ENCODE assay signal across 25 cellular contexts in genomic region chr7:16404631-16405030, GRCh38.
"Had no signal": no experiment of that assay in that cellular context is flagged by ENCODE, and none has a peak within 500 bp of the region (broad histone marks: within the 10 kb centered on the region; RNA-seq: fewer than 3 reads in every experiment).

No MANE protein-coding gene starts in this region.

- H3K27ac Mint-ChIP-seq: activated CD4-positive, alpha-beta T cell treated with anti-CD3 and anti-CD28 coated beads, Interleukin-2, amount 10 ng/mL, durations not matched to agents 24 days and 14 days; activated CD8-positive, alpha-beta memory T cell treated with anti-CD3 and anti-CD28 coated beads, Interleukin-2, amount 10 ng/mL, durations not matched to agents 7 days and 5 days; activated CD8-positive, alpha-beta T cell treated with anti-CD3 and anti-CD28 coated beads for 36 hours; activated naive CD4-positive, alpha-beta T cell treated with anti-CD3 and anti-CD28 coated beads, Interleukin-2, amount 10 ng/mL, durations not matched to agents 7 days and 5 days had no signal

- H3K4me3 ChIP-seq: coronary artery, gastroesophageal sphincter, mucosa of descending colon, right lobe of liver, skin epidermis, stomach, vagina had no signal

- H3K9me3 ChIP-seq: right lobe of liver had no signal

- H3K4me1 Mint-ChIP-seq: activated CD4-positive, alpha-beta T cell treated with anti-CD3 and anti-CD28 coated beads, Interleukin-2, amount 10 ng/mL, durations not matched to agents 24 days and 14 days; activated CD8-positive, alpha-beta memory T cell treated with anti-CD3 and anti-CD28 coated beads, Interleukin-2, amount 10 ng/mL, durations not matched to agents 7 days and 5 days; activated naive CD4-positive, alpha-beta T cell treated with anti-CD3 and anti-CD28 coated beads, Interleukin-2, amount 10 ng/mL, durations not matched to agents 7 days and 5 days; neural crest cell had no signal

- H3K4me3 Mint-ChIP-seq: activated CD4-positive, alpha-beta T cell treated with anti-CD3 and anti-CD28 coated beads, Interleukin-2, amount 10 ng/mL, durations not matched to agents 24 days and 14 days; activated CD8-positive, alpha-beta memory T cell treated with anti-CD3 and anti-CD28 coated beads, Interleukin-2, amount 10 ng/mL, durations not matched to agents 7 days and 5 days; activated CD8-positive, alpha-beta T cell treated with anti-CD3 and anti-CD28 coated beads for 36 hours; activated naive CD4-positive, alpha-beta T cell treated with anti-CD3 and anti-CD28 coated beads, Interleukin-2, amount 10 ng/mL, durations not matched to agents 7 days and 5 days; neural crest cell had no signal

- H3K36me3 Mint-ChIP-seq: activated naive CD4-positive, alpha-beta T cell treated with anti-CD3 and anti-CD28 coated beads, Interleukin-2, amount 10 ng/mL, durations not matched to agents 7 days and 5 days had no signal

- DNase-seq: activated CD4-positive, alpha-beta T cell treated with anti-CD3 and anti-CD28 coated beads, Interleukin-2, amount 10 ng/mL, durations not matched to agents 24 days and 14 days; activated CD8-positive, alpha-beta memory T cell treated with anti-CD3 and anti-CD28 coated beads, Interleukin-2, amount 10 ng/mL, durations not matched to agents 7 days and 5 days; activated CD8-positive, alpha-beta T cell treated with anti-CD3 and anti-CD28 coated beads for 36 hours; activated effector memory CD4-positive, alpha-beta T cell treated with anti-CD3 and anti-CD28 coated beads, Interleukin-2, amount 50 U/mL, for 16 hours; activated naive CD4-positive, alpha-beta T cell treated with anti-CD3 and anti-CD28 coated beads, Interleukin-2, amount 10 ng/mL, durations not matched to agents 7 days and 5 days; activated T-cell treated with anti-CD3 and anti-CD28 coated beads for 4 hours; amygdala; cerebellar nuclear complex; head of caudate nucleus; left colon; mesenchymal stem cell; mucosa of descending colon; occipital lobe; right lobe of liver; stimulated activated CD4-positive, alpha-beta T cell treated with anti-CD3 and anti-CD28 coated beads, Interleukin-1b, Interleukin-23, amount 100 ng/mL, for 48 hours; stomach; trophoblast cell had no signal

- H3K27me3 Mint-ChIP-seq: activated CD4-positive, alpha-beta T cell treated with anti-CD3 and anti-CD28 coated beads, Interleukin-2, amount 10 ng/mL, durations not matched to agents 24 days and 14 days; activated CD8-positive, alpha-beta memory T cell treated with anti-CD3 and anti-CD28 coated beads, Interleukin-2, amount 10 ng/mL, durations not matched to agents 7 days and 5 days; activated CD8-positive, alpha-beta T cell treated with anti-CD3 and anti-CD28 coated beads for 36 hours; activated naive CD4-positive, alpha-beta T cell treated with anti-CD3 and anti-CD28 coated beads, Interleukin-2, amount 10 ng/mL, durations not matched to agents 7 days and 5 days had no signal

- H3K27ac ChIP-seq: coronary artery, epithelial cell of prostate, gastroesophageal sphincter, right lobe of liver, skin epidermis, stomach, vagina, VCaP had no signal

- H3K4me1 ChIP-seq: gastroesophageal sphincter, right lobe of liver, vagina had no signal

- ATAC-seq: activated CD4-positive, CD25-positive, alpha-beta regulatory T cell treated with anti-CD3 and anti-CD28 coated beads, Interleukin-2, amount 50 U/mL, for 24 hours; activated CD8-positive, alpha-beta memory T cell treated with anti-CD3 and anti-CD28 coated beads, Interleukin-2, amount 10 ng/mL, durations not matched to agents 7 days and 5 days; activated CD8-positive, alpha-beta T cell treated with anti-CD3 and anti-CD28 coated beads for 36 hours; gastroesophageal sphincter; left colon; mucosa of descending colon; right lobe of liver had no signal

- H3K27me3 ChIP-seq: gastroesophageal sphincter, right lobe of liver, stomach, vagina had no signal

- H3K36me3 ChIP-seq: right lobe of liver had no signal
